ENCODE assay signal across 8 cellular contexts in the genomic region with DNA sequence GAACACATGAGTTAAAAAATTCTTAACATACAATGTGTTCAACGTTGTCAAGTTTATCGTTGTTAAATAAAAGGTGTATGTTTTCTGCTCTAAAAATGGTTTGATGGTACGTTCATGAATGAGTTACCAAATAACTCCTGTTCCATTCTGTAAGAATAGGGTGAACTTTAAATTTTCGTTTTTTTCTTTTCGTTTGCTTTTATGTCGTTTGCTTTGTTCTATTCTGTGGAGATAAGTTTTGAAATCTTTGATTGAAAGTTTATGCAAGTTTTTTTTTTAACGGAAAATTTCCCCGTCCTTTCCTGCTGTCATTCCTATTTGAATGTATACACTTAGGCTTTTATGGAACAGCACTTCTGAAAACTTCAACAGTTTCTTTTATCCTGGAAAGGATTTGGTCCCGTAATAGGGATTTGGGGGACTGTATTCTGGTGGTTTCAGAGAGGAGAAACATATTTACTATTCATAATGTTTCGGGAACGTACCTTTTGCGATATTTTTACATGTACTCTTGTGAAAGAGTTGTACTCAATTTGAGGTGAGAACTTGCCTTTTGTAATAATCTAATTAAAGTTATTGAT. TPM values are rescaled to one million over a fixed set of nuclear protein-coding genes. Genes with fewer than 3 reads are reported as not detected.
DNase-seq lines count a peak whose midpoint lies in the region; ATAC-seq and TF ChIP-seq lines count a peak whose summit lies in the region.

No MANE protein-coding gene starts in this region.

- 7 to 12% (median 8%) methylated on average over 12 of the region's 12 CpGs for WGBS in adrenal gland, 4 donors
- WGBS in liver = 1% methylated on average over 12 of the region's 12 CpGs

- H3K4me1 Mint-ChIP-seq in activated T-cell treated with anti-CD3 and anti-CD28 coated beads, Interleukin-2, amount 50 U/mL, for 4 hours (ENCODE audit: low read depth) = peaks cover 32% of the 10 kb centered on the region

- peak overlapping the region; percentile 75 to 96 for H3K9ac ChIP-seq in liver (ENCODE audit: low read depth in 1 of 2, low read length in 2 of 2)

- H3K4me3 Mint-ChIP-seq in activated T-cell treated with anti-CD3 and anti-CD28 coated beads, Interleukin-2, amount 50 U/mL, for 4 hours = peak overlapping the region; percentile 98

- no peaks in the 10 kb centered on the region for H3K27me3 ChIP-seq in adrenal gland
- no peaks in the 10 kb centered on the region for H3K27me3 ChIP-seq in liver (ENCODE audit: control insufficient read depth in 4 of 4, insufficient read depth in 4 of 4, low read length in 3 of 4)
- H3K27me3 ChIP-seq in tibial artery = no peaks in the 10 kb centered on the region

- intact Hi-C loops in adrenal gland (cut with DNase I) (no loop called here), tibial artery (cut with DNase I; ENCODE audit: low total_unique reads) (no loop called here)

- H3K4me3 ChIP-seq in adrenal gland = peak overlapping the region in 3 of 4 donors; percentile 76 to 96 (median 88)
- H3K4me3 ChIP-seq in liver (ENCODE audit: low read depth in 1 of 3, low read length in 3 of 3) = peak overlapping the region; percentile 74 to 81 (median 78)
- peak overlapping the region; percentile 81 to 98 for H3K4me3 ChIP-seq in tibial artery

- ATAC-seq in activated T-cell treated with anti-CD3 and anti-CD28 coated beads, Interleukin-2, amount 50 U/mL, for 4 hours = no peak
- no peak for ATAC-seq in HG02798 (IDR thresholded peaks at IDR 0.05; ENCODE audit: poor library complexity, unreplicated experiment)

- H3K4me1 ChIP-seq in adrenal gland (replicated peaks in 1 of 2) (peaks cover 27 to 62% of the 10 kb centered on the region in 2 donors), liver (ENCODE audit: control insufficient read depth in 4 of 4, insufficient read depth in 4 of 4, low read length in 3 of 4) (peaks cover 2 to 34% (median 16%) of the 10 kb centered on the region in 4 donors), tibial artery (peaks cover 0 to 46% (median 15%) of the 10 kb centered on the region in 4 donors)

- no peaks in the 10 kb centered on the region for H3K36me3 ChIP-seq in adrenal gland (replicated peaks in 1 of 2)
- no peaks in the 10 kb centered on the region for H3K36me3 ChIP-seq in liver (ENCODE audit: control insufficient read depth in 4 of 4, insufficient read depth in 3 of 4, low read depth in 1 of 4, low read length in 3 of 4)
- H3K36me3 ChIP-seq in tibial artery = no peaks in the 10 kb centered on the region

- H3K36me3 Mint-ChIP-seq in activated T-cell treated with anti-CD3 and anti-CD28 coated beads, Interleukin-2, amount 50 U/mL, for 4 hours (ENCODE audit: insufficient read depth) = peaks cover 15% of the 10 kb centered on the region

- TF ChIP-seq CTCF in adrenal gland (IDR thresholded peaks at IDR 0.05) (no peak), liver (IDR thresholded peaks at IDR 0.05; ENCODE audit: low read depth, low read length, missing input control) (no peak), tibial artery (IDR thresholded peaks at IDR 0.05) (no peak)

- H3K9me3 ChIP-seq in adrenal gland (replicated peaks in 1 of 3) (no peaks in the 10 kb centered on the region), liver (ENCODE audit: control insufficient read depth in 4 of 4, low read length in 3 of 4) (no peaks in the 10 kb centered on the region), tibial artery (no peaks in the 10 kb centered on the region)

- no peaks in the 10 kb centered on the region for H3K27me3 Mint-ChIP-seq in activated T-cell treated with anti-CD3 and anti-CD28 coated beads, Interleukin-2, amount 50 U/mL, for 4 hours (ENCODE audit: low read depth)

- DNase-seq in activated T-cell treated with anti-CD3 and anti-CD28 coated beads, Interleukin-2, amount 50 U/mL, for 4 hours = no peak
- DNase-seq in activated T-cell treated with anti-CD3 and anti-CD28 coated beads for 4 hours (no peak), adrenal gland (no peak), tibial artery (no peak), GF-D8 (lab: John Stamatoyannopoulos, UW) (no peak), HuH-7.5 (ENCODE audit: low spot score) (no peak)

- TF ChIP-seq RAD21 in liver (IDR thresholded peaks at IDR 0.05) = no peak

- H3K9me3 Mint-ChIP-seq in activated T-cell treated with anti-CD3 and anti-CD28 coated beads, Interleukin-2, amount 50 U/mL, for 4 hours = no peaks in the 10 kb centered on the region

- no peak overlapping the region for H3K27ac ChIP-seq in adrenal gland
- H3K27ac ChIP-seq in liver (ENCODE audit: low read depth in 1 of 2, low read length in 2 of 2) = no peak overlapping the region
- peak overlapping the region; percentile 91 to 97 for H3K27ac ChIP-seq in tibial artery

- TF ChIP-seq POLR2A in adrenal gland (IDR thresholded peaks at IDR 0.05) = no peak

TF ChIP-seq in liver, 16 proteins besides CTCF, POLR2A, EP300 and RAD21:
- TF ChIP-seq EGR1 (IDR thresholded peaks at IDR 0.05; ENCODE audit: low read depth in 2 of 2) = no peak
- TF ChIP-seq JUND (IDR thresholded peaks at IDR 0.05) = no peak
- TF ChIP-seq HNF4G (IDR thresholded peaks at IDR 0.05) = no peak
- TF ChIP-seq, protein P1, sequence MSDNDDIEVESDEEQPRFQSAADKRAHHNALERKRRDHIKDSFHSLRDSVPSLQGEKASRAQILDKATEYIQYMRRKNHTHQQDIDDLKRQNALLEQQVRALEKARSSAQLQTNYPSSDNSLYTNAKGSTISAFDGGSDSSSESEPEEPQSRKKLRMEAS (IDR thresholded peaks at IDR 0.05) = no peak
- TF ChIP-seq, protein P2, sequence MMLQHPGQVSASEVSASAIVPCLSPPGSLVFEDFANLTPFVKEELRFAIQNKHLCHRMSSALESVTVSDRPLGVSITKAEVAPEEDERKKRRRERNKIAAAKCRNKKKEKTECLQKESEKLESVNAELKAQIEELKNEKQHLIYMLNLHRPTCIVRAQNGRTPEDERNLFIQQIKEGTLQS (IDR thresholded peaks at IDR 0.05) = no peak
- TF ChIP-seq HNF4A (conservative IDR thresholded peaks at IDR 0.05) = no peak
- TF ChIP-seq GABPA (IDR thresholded peaks at IDR 0.05 in 1 of 2, conservative IDR thresholded peaks at IDR 0.05 in 1 of 2) = no peak
- TF ChIP-seq YY1 (IDR thresholded peaks at IDR 0.05) = no peak
- TF ChIP-seq FOXA2 (IDR thresholded peaks at IDR 0.05) = no peak
- TF ChIP-seq, protein P3, sequence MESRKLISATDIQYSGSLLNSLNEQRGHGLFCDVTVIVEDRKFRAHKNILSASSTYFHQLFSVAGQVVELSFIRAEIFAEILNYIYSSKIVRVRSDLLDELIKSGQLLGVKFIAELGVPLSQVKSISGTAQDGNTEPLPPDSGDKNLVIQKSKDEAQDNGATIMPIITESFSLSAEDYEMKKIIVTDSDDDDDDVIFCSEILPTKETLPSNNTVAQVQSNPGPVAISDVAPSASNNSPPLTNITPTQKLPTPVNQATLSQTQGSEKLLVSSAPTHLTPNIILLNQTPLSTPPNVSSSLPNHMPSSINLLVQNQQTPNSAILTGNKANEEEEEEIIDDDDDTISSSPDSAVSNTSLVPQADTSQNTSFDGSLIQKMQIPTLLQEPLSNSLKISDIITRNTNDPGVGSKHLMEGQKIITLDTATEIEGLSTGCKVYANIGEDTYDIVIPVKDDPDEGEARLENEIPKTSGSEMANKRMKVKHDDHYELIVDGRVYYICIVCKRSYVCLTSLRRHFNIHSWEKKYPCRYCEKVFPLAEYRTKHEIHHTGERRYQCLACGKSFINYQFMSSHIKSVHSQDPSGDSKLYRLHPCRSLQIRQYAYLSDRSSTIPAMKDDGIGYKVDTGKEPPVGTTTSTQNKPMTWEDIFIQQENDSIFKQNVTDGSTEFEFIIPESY (IDR thresholded peaks at IDR 0.05) = no peak
- TF ChIP-seq, protein P4, sequence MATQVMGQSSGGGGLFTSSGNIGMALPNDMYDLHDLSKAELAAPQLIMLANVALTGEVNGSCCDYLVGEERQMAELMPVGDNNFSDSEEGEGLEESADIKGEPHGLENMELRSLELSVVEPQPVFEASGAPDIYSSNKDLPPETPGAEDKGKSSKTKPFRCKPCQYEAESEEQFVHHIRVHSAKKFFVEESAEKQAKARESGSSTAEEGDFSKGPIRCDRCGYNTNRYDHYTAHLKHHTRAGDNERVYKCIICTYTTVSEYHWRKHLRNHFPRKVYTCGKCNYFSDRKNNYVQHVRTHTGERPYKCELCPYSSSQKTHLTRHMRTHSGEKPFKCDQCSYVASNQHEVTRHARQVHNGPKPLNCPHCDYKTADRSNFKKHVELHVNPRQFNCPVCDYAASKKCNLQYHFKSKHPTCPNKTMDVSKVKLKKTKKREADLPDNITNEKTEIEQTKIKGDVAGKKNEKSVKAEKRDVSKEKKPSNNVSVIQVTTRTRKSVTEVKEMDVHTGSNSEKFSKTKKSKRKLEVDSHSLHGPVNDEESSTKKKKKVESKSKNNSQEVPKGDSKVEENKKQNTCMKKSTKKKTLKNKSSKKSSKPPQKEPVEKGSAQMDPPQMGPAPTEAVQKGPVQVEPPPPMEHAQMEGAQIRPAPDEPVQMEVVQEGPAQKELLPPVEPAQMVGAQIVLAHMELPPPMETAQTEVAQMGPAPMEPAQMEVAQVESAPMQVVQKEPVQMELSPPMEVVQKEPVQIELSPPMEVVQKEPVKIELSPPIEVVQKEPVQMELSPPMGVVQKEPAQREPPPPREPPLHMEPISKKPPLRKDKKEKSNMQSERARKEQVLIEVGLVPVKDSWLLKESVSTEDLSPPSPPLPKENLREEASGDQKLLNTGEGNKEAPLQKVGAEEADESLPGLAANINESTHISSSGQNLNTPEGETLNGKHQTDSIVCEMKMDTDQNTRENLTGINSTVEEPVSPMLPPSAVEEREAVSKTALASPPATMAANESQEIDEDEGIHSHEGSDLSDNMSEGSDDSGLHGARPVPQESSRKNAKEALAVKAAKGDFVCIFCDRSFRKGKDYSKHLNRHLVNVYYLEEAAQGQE (IDR thresholded peaks at IDR 0.05) = no peak
- TF ChIP-seq TAF1 (conservative IDR thresholded peaks at IDR 0.05) = no peak

RNA-seq across cellular contexts. Expression of a gene that starts 1.7 kb away (rescaled TPM):
- total RNA-seq in activated T-cell treated with anti-CD3 and anti-CD28 coated beads, Interleukin-2, amount 50 U/mL, for 4 hours = 10 to 100 TPM; 91.9 to 99.5 (median 93.3) TPM
- 10 to 100 TPM; 17.0 to 72.0 (median 39.4) TPM for total RNA-seq in adrenal gland
- 10 to 100 TPM in 1 of 3 donors, 1 to 10 TPM in 2; 3.9 to 31.3 (median 8.0) TPM for polyA plus RNA-seq in adrenal gland
- 10 to 100 TPM; 13.5 to 20.5 TPM for total RNA-seq in liver
- polyA plus RNA-seq in liver = 10 to 100 TPM in 1 of 2 donors, 1 to 10 TPM in 1; 9.4 to 10.9 TPM

Comparison
In these comparisons a context has a peak if more than half of its experiments do, and no peak if none do; other contexts are left out.
1. H3K27ac ChIP-seq: peak in tibial artery (2 of 2); none in adrenal gland (0 of 5) and liver (0 of 2).
2. Peak in every context shown above with its lines, with median percentiles within 50 percentile points of each other: H3K4me3 ChIP-seq.